ENCODE assay signal across 13 cellular contexts in the genomic region with DNA sequence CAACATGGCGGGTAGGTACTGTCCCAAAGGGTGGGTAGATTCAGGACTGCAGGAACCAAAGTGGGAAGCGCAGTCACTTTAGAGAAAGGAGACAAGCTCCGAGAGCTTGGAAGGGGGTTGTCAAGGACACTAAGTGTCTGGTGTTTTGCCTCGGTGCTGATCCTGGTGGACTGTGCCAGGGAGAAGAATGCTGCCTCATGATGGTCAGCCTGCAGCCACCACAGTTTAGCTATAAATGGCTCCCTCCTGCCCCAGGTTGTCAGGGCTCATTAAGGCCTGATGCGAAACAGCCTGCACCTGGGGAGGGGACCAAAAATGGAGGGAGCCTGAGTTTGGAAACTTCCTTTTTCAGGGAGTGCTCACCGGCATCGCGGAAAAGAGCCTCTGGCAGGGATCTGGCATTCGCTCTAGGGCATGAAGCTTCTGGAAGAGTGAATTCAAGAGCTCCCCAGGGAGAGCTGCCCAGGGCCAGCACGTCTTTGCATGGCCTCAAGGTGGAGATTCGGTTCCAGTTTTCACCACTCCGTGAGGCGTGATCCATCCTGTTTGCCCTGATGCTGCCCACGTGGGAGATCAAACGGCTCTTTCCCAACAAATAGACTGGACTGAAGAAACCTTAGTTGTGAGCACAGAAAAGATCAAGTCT.
DNase-seq lines count a peak whose midpoint lies in the region; ATAC-seq, FAIRE-seq and TF ChIP-seq lines count a peak whose summit lies in the region.
"Had no signal": no experiment of that assay in that cellular context is flagged by ENCODE, and none has a peak within 500 bp of the region (broad histone marks: within the 10 kb centered on the region; RNA-seq: fewer than 3 reads in every experiment).

No MANE protein-coding gene starts in this region.

- H3K4me1 ChIP-seq in A673 (ENCODE audit: insufficient read depth, low read length, poor library complexity, severe bottlenecking) = no peaks in the 10 kb centered on the region
- H3K4me1 ChIP-seq in astrocyte (ENCODE audit: insufficient read depth, low read length) = peaks cover 6% of the 10 kb centered on the region
- H3K4me1 ChIP-seq in kidney (ENCODE audit: control insufficient read depth in 1 of 2, insufficient read depth in 1 of 2, low read depth in 1 of 2, low read length in 2 of 2) = peaks cover 0 to 5% of the 10 kb centered on the region in 2 donors

- peaks cover 31% of the 10 kb centered on the region for H3K79me2 ChIP-seq in astrocyte (ENCODE audit: insufficient read depth, low read length)

- H3K27ac ChIP-seq in A673 (ENCODE audit: low read depth, low read length, poor library complexity, severe bottlenecking) (no peak overlapping the region), astrocyte (ENCODE audit: low read depth, low read length) (no peak overlapping the region), kidney (ENCODE audit: low read depth in 2 of 2, low read length in 2 of 2) (no peak overlapping the region)
- H3K27ac ChIP-seq: BLaER1 treated with 17β-estradiol and CSF1 and Interleukin-3, amounts not matched to agents 10 nM and 100 nM; spleen had no signal

- ATAC-seq in HG03039 (IDR thresholded peaks at IDR 0.05; ENCODE audit: unreplicated experiment) (no peak), GM18870 (IDR thresholded peaks at IDR 0.05; ENCODE audit: unreplicated experiment) (no peak), HG02798 (IDR thresholded peaks at IDR 0.05; ENCODE audit: poor library complexity, unreplicated experiment) (no peak)

- H3K9me3 Mint-ChIP-seq in astrocyte (ENCODE audit: unreplicated experiment) = no peaks in the 10 kb centered on the region

- DNase-seq in A673 (ENCODE audit: low spot score) (peak; percentile 11), HuH-7 (ENCODE audit: low spot score) (peak; percentile 24), astrocyte (ENCODE audit: low read depth) (no peak), kidney (no peak), AG08395 (ENCODE audit: low spot score) (no peak)
- DNase-seq: activated CD4-positive, alpha-beta T cell treated with anti-CD3 and anti-CD28 coated beads, Interleukin-2, amount 10 ng/mL, durations not matched to agents 7 days and 5 days; NCI-H226; SIG-M5; spleen had no signal

- H3K4me1 Mint-ChIP-seq in astrocyte (ENCODE audit: low read depth, unreplicated experiment) = peaks cover 29% of the 10 kb centered on the region

- no peak overlapping the region for H3K4me2 ChIP-seq in astrocyte (ENCODE audit: low read length)
- H3K4me2 ChIP-seq: BLaER1 treated with 17β-estradiol and CSF1 and Interleukin-3, amounts not matched to agents 10 nM and 100 nM had no signal

- H2AFZ ChIP-seq in astrocyte (ENCODE audit: low read depth, low read length) = no peak overlapping the region

- H3K36me3 ChIP-seq in A673 (ENCODE audit: insufficient read depth, low read length, poor library complexity, severe bottlenecking) (no peaks in the 10 kb centered on the region), astrocyte (ENCODE audit: insufficient read depth, low read length) (no peaks in the 10 kb centered on the region), kidney (ENCODE audit: control insufficient read depth in 1 of 2, insufficient read depth in 2 of 2, low read length in 2 of 2) (no peaks in the 10 kb centered on the region)

- POLR2A ChIA-PET in A673 (lab: Charles Lee; ENCODE audit: low non-redundant PET) = no interaction called here

- H3K9ac ChIP-seq in astrocyte (ENCODE audit: low read length) (no peak overlapping the region), kidney (ENCODE audit: low read length in 2 of 2) (no peak overlapping the region)
- H3K9ac ChIP-seq: BLaER1 treated with 17β-estradiol and CSF1 and Interleukin-3, amounts not matched to agents 10 nM and 100 nM had no signal

- CTCF ChIA-PET in A673 (lab: Charles Lee) = no interaction called here

- H3K27me3 ChIP-seq in A673 (replicated peaks; ENCODE audit: insufficient read depth, low read depth, low read length, poor library complexity) (no peaks in the 10 kb centered on the region), astrocyte (ENCODE audit: insufficient read depth, low read length) (no peaks in the 10 kb centered on the region)
- H3K27me3 ChIP-seq: BLaER1 treated with 17β-estradiol and CSF1 and Interleukin-3, amounts not matched to agents 10 nM and 100 nM; spleen had no signal

- TF ChIP-seq CTCF in A673 (conservative IDR thresholded peaks at IDR 0.05; ENCODE audit: low read depth, low read length) (0 out of 2 replicates have a peak, but pooled peaks have one; percentile 8), astrocyte (IDR thresholded peaks at IDR 0.05; ENCODE audit: insufficient read depth, low read depth, low read length) (no peak), kidney (IDR thresholded peaks at IDR 0.05; ENCODE audit: borderline replicate concordance, extremely low read depth, insufficient read depth) (peak; percentile 1)

- intact Hi-C loops in A673 (cut with micrococcal nuclease; ENCODE audit: unreplicated experiment) (no loop called here), kidney (cut with DNase I) (no loop called here)

- no peak for FAIRE-seq in astrocyte (lab: Jason Lieb, UNC)
- FAIRE-seq in kidney (lab: Jason Lieb, UNC) = no peak

- H3K9me3 ChIP-seq in A673 (ENCODE audit: low read depth, low read length, poor library complexity, severe bottlenecking) (no peaks in the 10 kb centered on the region), astrocyte (ENCODE audit: insufficient read depth, low read depth, low read length) (no peaks in the 10 kb centered on the region), kidney (ENCODE audit: control insufficient read depth in 1 of 2, low read length in 2 of 2) (no peaks in the 10 kb centered on the region)
- H3K9me3 ChIP-seq: spleen had no signal

- no TSS peak for BruUV-seq in A673 (replicated peaks; lab: Mats Ljungman, UMichigan)

- H3K36me3 Mint-ChIP-seq in astrocyte (ENCODE audit: low read depth, unreplicated experiment) = peaks cover 20% of the 10 kb centered on the region

- H3K27ac Mint-ChIP-seq in astrocyte (ENCODE audit: unreplicated experiment) = peak overlapping the region; percentile 21
- H3K27ac Mint-ChIP-seq: activated CD4-positive, alpha-beta T cell treated with anti-CD3 and anti-CD28 coated beads, Interleukin-2, amount 10 ng/mL, durations not matched to agents 7 days and 5 days had no signal

- H3K4me3 Mint-ChIP-seq in astrocyte (ENCODE audit: unreplicated experiment) = no peak overlapping the region
- H3K4me3 Mint-ChIP-seq: activated CD4-positive, alpha-beta T cell treated with anti-CD3 and anti-CD28 coated beads, Interleukin-2, amount 10 ng/mL, durations not matched to agents 7 days and 5 days had no signal

- H3K27me3 Mint-ChIP-seq in astrocyte (ENCODE audit: low read depth, unreplicated experiment) = no peaks in the 10 kb centered on the region
- H3K27me3 Mint-ChIP-seq: activated CD4-positive, alpha-beta T cell treated with anti-CD3 and anti-CD28 coated beads, Interleukin-2, amount 10 ng/mL, durations not matched to agents 7 days and 5 days had no signal

- H4K20me1 ChIP-seq in astrocyte (ENCODE audit: insufficient read depth, low read length) = peaks cover 86% of the 10 kb centered on the region

- H3K4me3 ChIP-seq in A673 (ENCODE audit: low read depth, low read length, poor library complexity, severe bottlenecking) = no peak overlapping the region
- H3K4me3 ChIP-seq in astrocyte (ENCODE audit: insufficient read depth, low read depth, low read length) = no peak overlapping the region
- no peak overlapping the region for H3K4me3 ChIP-seq in kidney (ENCODE audit: low read length in 2 of 2)
- H3K4me3 ChIP-seq: BLaER1 treated with 17β-estradiol and CSF1 and Interleukin-3, amounts not matched to agents 10 nM and 100 nM; spleen had no signal

Comparison
In these comparisons a context has a peak if more than half of its experiments do, and no peak if none do; other contexts are left out.
1. DNase-seq: peak in A673 (single experiment) and HuH-7 (single experiment); none in astrocyte (single experiment), kidney (single experiment) and AG08395 (single experiment).